ENCODE assay signal across 19 cellular contexts in the genomic region with DNA sequence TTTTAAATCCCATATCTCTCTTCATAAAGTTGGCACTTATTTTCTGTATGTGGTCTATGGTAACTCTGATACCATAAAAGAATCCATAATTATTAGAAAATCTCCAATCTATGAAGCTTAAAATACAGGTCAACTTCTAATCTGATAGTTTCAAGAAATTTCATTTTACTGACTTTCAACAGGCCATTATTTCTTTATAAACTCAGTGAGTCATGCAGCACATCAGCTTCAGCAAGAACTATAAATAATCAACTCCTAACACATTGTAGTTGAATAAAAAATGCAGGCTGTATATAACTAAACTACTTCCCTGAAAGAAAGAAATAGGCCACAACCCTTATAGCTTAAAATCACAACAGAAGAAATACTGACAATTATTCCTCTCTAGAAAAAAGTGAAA.
"Had no signal": no experiment of that assay in that cellular context is flagged by ENCODE, and none has a peak within 500 bp of the region (broad histone marks: within the 10 kb centered on the region; RNA-seq: fewer than 3 reads in every experiment).

No MANE protein-coding gene starts in this region.

- H3K36me3 Mint-ChIP-seq: activated naive CD4-positive, alpha-beta T cell treated with anti-CD3 and anti-CD28 coated beads, Interleukin-2, amount 10 ng/mL, durations not matched to agents 7 days and 5 days; memory B cell; naive thymus-derived CD8-positive, alpha-beta T cell; stimulated activated effector memory CD8-positive, alpha-beta T cell treated with anti-CD3 and anti-CD28 coated beads, Interleukin-12 subunit alpha, Interleukin-12 subunit beta, amount 100 ng/mL, for 72 hours had no signal

- ATAC-seq: activated CD8-positive, alpha-beta memory T cell treated with anti-CD3 and anti-CD28 coated beads, Interleukin-2, amount 10 ng/mL, durations not matched to agents 7 days and 5 days; naive thymus-derived CD8-positive, alpha-beta T cell; pancreas; stimulated activated effector memory CD8-positive, alpha-beta T cell treated with anti-CD3 and anti-CD28 coated beads, Interleukin-12 subunit alpha, Interleukin-12 subunit beta, amount 100 ng/mL, for 72 hours had no signal

- H3K4me3 ChIP-seq: colonic mucosa, left ventricle myocardium inferior, pancreas, sigmoid colon, tibial artery, vagina had no signal

- H3K4me3 Mint-ChIP-seq: activated CD8-positive, alpha-beta memory T cell treated with anti-CD3 and anti-CD28 coated beads, Interleukin-2, amount 10 ng/mL, durations not matched to agents 7 days and 5 days; activated naive CD4-positive, alpha-beta T cell treated with anti-CD3 and anti-CD28 coated beads, Interleukin-2, amount 10 ng/mL, durations not matched to agents 7 days and 5 days; memory B cell; naive thymus-derived CD8-positive, alpha-beta T cell; stimulated activated effector memory CD8-positive, alpha-beta T cell treated with anti-CD3 and anti-CD28 coated beads, Interleukin-12 subunit alpha, Interleukin-12 subunit beta, amount 100 ng/mL, for 72 hours had no signal

- FAIRE-seq: pancreas had no signal

- H3K4me1 Mint-ChIP-seq: activated CD8-positive, alpha-beta memory T cell treated with anti-CD3 and anti-CD28 coated beads, Interleukin-2, amount 10 ng/mL, durations not matched to agents 7 days and 5 days; activated naive CD4-positive, alpha-beta T cell treated with anti-CD3 and anti-CD28 coated beads, Interleukin-2, amount 10 ng/mL, durations not matched to agents 7 days and 5 days; memory B cell had no signal

- H3K9me3 Mint-ChIP-seq: activated naive CD4-positive, alpha-beta T cell treated with anti-CD3 and anti-CD28 coated beads, Interleukin-2, amount 10 ng/mL, durations not matched to agents 7 days and 5 days; activated T-helper 2 cell treated with anti-CD3 and anti-CD28 coated beads, Interferon-gamma antibody, Interleukin-2, Interleukin-4, amounts not matched to agents 10 μg/mL and 5 μg/mL and 100 μg/mL, durations not matched to agents 14 hours and 24 hours and 36 hours; memory B cell; stimulated activated effector memory CD8-positive, alpha-beta T cell treated with anti-CD3 and anti-CD28 coated beads, Interleukin-12 subunit alpha, Interleukin-12 subunit beta, amount 100 ng/mL, for 72 hours had no signal

- DNase-seq: activated CD4-positive, alpha-beta T cell treated with anti-CD3 and anti-CD28 coated beads for 1 hour; activated CD4-positive, alpha-beta T cell treated with anti-CD3 and anti-CD28 coated beads, Interleukin-2, amount 50 U/mL, for 4 hours; activated CD8-positive, alpha-beta memory T cell treated with anti-CD3 and anti-CD28 coated beads, Interleukin-2, amount 10 ng/mL, durations not matched to agents 7 days and 5 days; activated naive CD4-positive, alpha-beta T cell treated with anti-CD3 and anti-CD28 coated beads, Interleukin-2, amount 10 ng/mL, durations not matched to agents 7 days and 5 days; activated T-cell treated with anti-CD3 and anti-CD28 coated beads, Interleukin-2, amount 50 U/mL, for 1 hour; colonic mucosa; effector CD4-positive, alpha-beta T cell; left ventricle myocardium inferior; naive thymus-derived CD8-positive, alpha-beta T cell; pancreas; sigmoid colon; stimulated activated CD4-positive, alpha-beta T cell treated with anti-CD3 and anti-CD28 coated beads, Interleukin-12 subunit alpha, Interleukin-12 subunit beta, amount 100 ng/mL, for 4 hours; stimulated activated CD4-positive, alpha-beta T cell treated with anti-CD3 and anti-CD28 coated beads, Interleukin-2, amount 100 ng/mL, for 24 hours; T-helper 1 cell; tibial artery had no signal

- H3K27ac Mint-ChIP-seq: activated CD8-positive, alpha-beta memory T cell treated with anti-CD3 and anti-CD28 coated beads, Interleukin-2, amount 10 ng/mL, durations not matched to agents 7 days and 5 days; activated naive CD4-positive, alpha-beta T cell treated with anti-CD3 and anti-CD28 coated beads, Interleukin-2, amount 10 ng/mL, durations not matched to agents 7 days and 5 days; activated T-helper 2 cell treated with anti-CD3 and anti-CD28 coated beads, Interferon-gamma antibody, Interleukin-2, Interleukin-4, amounts not matched to agents 10 μg/mL and 5 μg/mL and 100 μg/mL, durations not matched to agents 14 hours and 24 hours and 36 hours; memory B cell; naive thymus-derived CD8-positive, alpha-beta T cell; stimulated activated effector memory CD8-positive, alpha-beta T cell treated with anti-CD3 and anti-CD28 coated beads, Interleukin-12 subunit alpha, Interleukin-12 subunit beta, amount 100 ng/mL, for 72 hours had no signal
